Comparison of ENCODE assay signal across 8 cellular contexts in genomic region chr16:67109407-67110135, GRCh38. TPM values are rescaled to one million over a fixed set of nuclear protein-coding genes. Genes with fewer than 3 reads are reported as not detected.
DNase-seq lines count a peak whose midpoint lies in the region; ATAC-seq and TF ChIP-seq lines count a peak whose summit lies in the region.

PHAF1 (plus strand) TSS chr16:67109941; CDS start chr16:67110176, 235 bp downstream.

- intact Hi-C loops in PC-9 (cut with micrococcal nuclease; ENCODE audit: unreplicated experiment), result loop anchor here (5.0 kb wide), 1 partner anchor 48 kb away; the partner anchor contains the start of genes FBXL8 and TRADD

- H3K4me1 ChIP-seq in PC-9 (replicated peaks; ENCODE audit: insufficient read depth) (peaks cover 38% of the 10 kb centered on the region), mucosa of rectum (ENCODE audit: control insufficient read depth in 2 of 2, insufficient read depth in 2 of 2, low read length in 2 of 2) (peaks cover 18 to 35% of the 10 kb centered on the region in 2 donors)

- peaks cover 9% of the 10 kb centered on the region; the same call in 1 of the 2 replicates for H4K20me1 ChIP-seq in PC-9 (ENCODE audit: insufficient read depth)

- peak within 1 kb of the TSS; percentile 91 to 95 for H3K9ac ChIP-seq in mucosa of rectum (ENCODE audit: low read depth in 1 of 2, low read length in 2 of 2)

- peak within 1 kb of the TSS; percentile 97 for H3K4me3 ChIP-seq in Jurkat, Clone E6-1 (ENCODE audit: low read length)
- H3K4me3 ChIP-seq in PC-9 (peak within 1 kb of the TSS; percentile 79), mucosa of rectum (ENCODE audit: low read length in 2 of 2) (peak within 1 kb of the TSS; percentile 88 to 99)

- POLR2A ChIA-PET in PC-9 (lab: Charles Lee; ENCODE audit: unreplicated experiment), result interaction anchor here (0.6 to 0.7 kb wide), 2 partner anchors 83 to 556 kb away, joined by 5 to 7 read pairs; no protein-coding TSS in a partner anchor

- peak; percentile 80 for ATAC-seq in GM21576 (IDR thresholded peaks at IDR 0.05; ENCODE audit: unreplicated experiment)

- H3K27me3 ChIP-seq in PC-9 (ENCODE audit: insufficient read depth, low read depth), result no peaks in the 10 kb centered on the region
- H3K27me3 ChIP-seq in mucosa of rectum (ENCODE audit: control insufficient read depth in 2 of 2, insufficient read depth in 2 of 2, low read length in 2 of 2), result no peaks in the 10 kb centered on the region

- H3K9me3 ChIP-seq in PC-9 (ENCODE audit: insufficient read depth, low read depth) (no peaks in the 10 kb centered on the region), mucosa of rectum (ENCODE audit: control insufficient read depth in 2 of 2, low read length in 2 of 2) (no peaks in the 10 kb centered on the region)

- TF ChIP-seq POLR2A in erythroblast (IDR thresholded peaks at IDR 0.05; ENCODE audit: low read length), result peak; percentile 77

- H3K36me3 ChIP-seq in PC-9 (ENCODE audit: low read depth) (no peaks in the 10 kb centered on the region), mucosa of rectum (ENCODE audit: control insufficient read depth in 2 of 2, insufficient read depth in 2 of 2, low read length in 2 of 2) (no peaks in the 10 kb centered on the region)

- no peak for TF ChIP-seq CTCF in PC-9 (conservative IDR thresholded peaks at IDR 0.05)

- peaks cover 33% of the 10 kb centered on the region for H3K36me3 Mint-ChIP-seq in activated T-cell treated with anti-CD3 and anti-CD28 coated beads, Interleukin-2, amount 50 U/mL, for 24 hours (ENCODE audit: low read depth)

- H3F3A ChIP-seq in PC-9 (ENCODE audit: insufficient read depth, low read depth), result peaks cover 22% of the 10 kb centered on the region

- H3K9me3 Mint-ChIP-seq in activated T-cell treated with anti-CD3 and anti-CD28 coated beads, Interleukin-2, amount 50 U/mL, for 24 hours, result no peaks in the 10 kb centered on the region

- BruUV-seq in PC-9 (replicated peaks; lab: Mats Ljungman, UMichigan), result TSS peak; percentile 57

- peak within 1 kb of the TSS; percentile 90 for H3K27ac Mint-ChIP-seq in activated T-cell treated with anti-CD3 and anti-CD28 coated beads, Interleukin-2, amount 50 U/mL, for 24 hours

- H2AFZ ChIP-seq in PC-9, result peak within 1 kb of the TSS; percentile 97

- peak; percentile 79 for DNase-seq in DMS153 (lab: John Stamatoyannopoulos, UW)
- DNase-seq in Jurkat, Clone E6-1 (ENCODE audit: low read depth, low spot score), result peak; percentile 80
- DNase-seq in PC-9, result peak; percentile 75 to 96
- DNase-seq in activated T-cell treated with anti-CD3 and anti-CD28 coated beads, Interleukin-2, amount 50 U/mL, for 24 hours, result peak; percentile 99
- peak; percentile 93 to 97 for DNase-seq in erythroblast (lab: John Stamatoyannopoulos, UW)
- DNase-seq in stimulated activated CD8-positive, alpha-beta memory T cell treated with anti-CD3 and anti-CD28 coated beads, Interleukin-4, amount 100 ng/mL, for 4 hours (ENCODE audit: low read depth in 2 of 2, low spot score in 1 of 2), result peak; percentile 90 to 91

- no peaks in the 10 kb centered on the region for H3K9me2 ChIP-seq in PC-9 (ENCODE audit: insufficient read depth)

- H3K79me2 ChIP-seq in PC-9 (ENCODE audit: low read depth), result peaks cover 48% of the 10 kb centered on the region

- H3K27ac ChIP-seq in PC-9, result no peak within 1 kb of the TSS
- H3K27ac ChIP-seq in mucosa of rectum (ENCODE audit: low read depth in 2 of 2, low read length in 2 of 2), result peak within 1 kb of the TSS; percentile 86 to 91

- peak within 1 kb of the TSS; percentile 95 for H3K4me2 ChIP-seq in PC-9

- peak within 1 kb of the TSS; percentile 95 for H3K4me3 Mint-ChIP-seq in activated T-cell treated with anti-CD3 and anti-CD28 coated beads, Interleukin-2, amount 50 U/mL, for 24 hours

- CTCF ChIA-PET in PC-9 (lab: Charles Lee), result no interaction called here

- no peaks in the 10 kb centered on the region for H3K27me3 Mint-ChIP-seq in activated T-cell treated with anti-CD3 and anti-CD28 coated beads, Interleukin-2, amount 50 U/mL, for 24 hours

- peaks cover 40% of the 10 kb centered on the region for H3K4me1 Mint-ChIP-seq in activated T-cell treated with anti-CD3 and anti-CD28 coated beads, Interleukin-2, amount 50 U/mL, for 24 hours (ENCODE audit: low read depth)

RNA-seq across cellular contexts. Expression of gene PHAF1, which starts in this region (rescaled TPM):
- polyA plus RNA-seq in Jurkat, Clone E6-1 (2012; ENCODE audit: insufficient read depth, insufficient read length), result 22.6 TPM
- total RNA-seq in PC-9 (2021), result 19.5 and 21.1 TPM in 2 replicates
